In the genomic region with DNA sequence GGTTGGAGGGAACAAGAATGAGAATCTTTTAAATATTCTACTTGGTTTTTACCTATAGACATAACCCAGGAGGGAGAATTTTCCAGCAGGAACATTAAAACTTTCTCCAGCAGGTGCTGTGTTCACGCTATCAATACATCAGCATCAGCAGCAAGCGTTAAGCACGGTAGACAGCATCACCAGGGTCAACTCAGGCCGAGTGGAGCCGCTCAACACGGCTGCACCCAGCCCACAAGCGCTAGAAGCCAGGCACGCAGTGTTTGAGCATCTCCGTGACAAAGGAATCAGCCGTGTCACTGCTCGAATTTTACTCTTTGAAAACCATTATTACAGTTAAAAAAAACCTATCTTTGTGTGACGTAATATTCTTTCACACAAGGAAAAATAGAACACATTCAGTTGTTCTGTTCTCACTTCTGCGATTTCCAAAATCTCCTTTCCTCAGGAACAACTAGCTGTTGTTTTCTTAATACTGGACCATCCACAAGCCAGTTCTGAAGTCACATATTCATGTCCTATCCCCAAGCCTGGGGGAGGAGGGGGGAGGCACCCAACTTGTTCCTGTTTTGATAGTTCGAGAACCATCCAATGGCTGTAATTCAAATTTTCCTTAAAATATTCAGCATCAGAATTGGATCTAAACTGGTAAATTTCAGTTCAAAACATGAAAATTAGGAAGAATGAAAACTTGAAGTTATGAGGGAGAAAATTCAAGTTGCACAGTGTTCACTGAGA, we compare ENCODE assay signal across 16 cellular contexts.
"Had no signal": no experiment of that assay in that cellular context is flagged by ENCODE, and none has a peak within 500 bp of the region (broad histone marks: within the 10 kb centered on the region; RNA-seq: fewer than 3 reads in every experiment).

No MANE protein-coding gene starts in this region.

- H3K4me3 Mint-ChIP-seq: endodermal cell, memory B cell, naive B cell, nephron had no signal

- H3K27ac Mint-ChIP-seq: endodermal cell, memory B cell, naive B cell, nephron had no signal

- DNase-seq: cerebellar nuclear complex; effector CD4-positive, alpha-beta T cell; endodermal cell; erythroblast; foreskin melanocyte; hippocampal formation; midbrain; naive B cell; sigmoid colon; stimulated activated CD4-positive, alpha-beta T cell treated with anti-CD3 and anti-CD28 coated beads, Interleukin-2, amount 100 ng/mL, for 24 hours; stimulated activated CD4-positive, alpha-beta T cell treated with anti-CD3 and anti-CD28 coated beads, Interleukin-4, amount 100 ng/mL, for 4 hours; stimulated activated naive CD4-positive, alpha-beta T cell; trophoblast cell had no signal

- ATAC-seq: left lobe of liver had no signal

- H3K9me3 Mint-ChIP-seq: nephron had no signal

- H3K27me3 Mint-ChIP-seq: memory B cell had no signal

- H3K4me1 Mint-ChIP-seq: endodermal cell, memory B cell, naive B cell had no signal

- H3K36me3 Mint-ChIP-seq: memory B cell, naive B cell had no signal
